ENCODE assay signal across 9 cellular contexts in genomic region chr4:118249890-118250289, GRCh38.
"Had no signal": no experiment of that assay in that cellular context is flagged by ENCODE, and none has a peak within 500 bp of the region (broad histone marks: within the 10 kb centered on the region; RNA-seq: fewer than 3 reads in every experiment).

No MANE protein-coding gene starts in this region.

- H3K36me3 ChIP-seq: HAP-1 had no signal

- H3K27ac ChIP-seq: GM23248 had no signal

- H3K4me3 ChIP-seq: GM23248, GM23338, HAP-1 had no signal

- H3K9ac ChIP-seq: GM23248 had no signal

- H3K9me3 ChIP-seq: HAP-1 had no signal

- ATAC-seq: GM23338, HCT116 had no signal

- H3K4me1 ChIP-seq: HAP-1 had no signal

- H3K4me2 ChIP-seq: GM23338 had no signal

- DNase-seq: GM23248, GOT3, H7, H9, HCEC 1CT, HFFc6 had no signal

- H2AFZ ChIP-seq: GM23248, GM23338 had no signal
